Comparison of ENCODE assay signal across 1 cellular context in the genomic region with DNA sequence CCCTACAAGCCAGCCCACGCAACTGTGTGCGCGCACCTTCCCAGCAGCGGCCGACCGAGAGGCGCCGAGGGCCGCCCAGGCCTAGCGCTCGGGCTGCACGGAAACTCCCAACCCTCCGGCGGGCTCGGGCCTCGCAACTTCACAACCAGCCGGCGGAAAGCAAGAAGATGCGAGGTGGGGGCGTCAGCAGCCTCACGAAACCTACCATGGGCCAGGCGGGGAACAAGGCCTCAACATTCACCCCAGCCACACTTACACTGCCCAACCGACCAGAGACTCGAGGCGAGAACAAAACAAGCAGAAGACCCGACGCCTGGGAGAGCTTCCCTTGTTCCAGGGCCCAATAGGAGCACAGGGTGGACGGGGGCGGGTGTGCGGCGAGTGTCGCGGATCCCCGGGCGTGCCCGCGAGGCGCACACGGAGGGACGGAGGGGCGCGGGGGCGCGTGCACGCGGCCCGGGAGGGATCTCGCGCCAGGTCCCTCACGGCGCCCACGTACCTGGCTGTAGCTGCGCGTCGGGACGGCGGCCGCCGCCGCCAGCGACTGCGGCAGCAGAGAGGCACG.
TF ChIP-seq lines count a peak whose summit lies in the region.

No MANE protein-coding gene starts in this region.

TF ChIP-seq in HepG2, 621 proteins besides CTCF, POLR2A, EP300 and RAD21 (continued from another document and continues in another):
- TF ChIP-seq ESRRA (CRISPR knock-in tag; IDR thresholded peaks at IDR 0.05; ENCODE audit: low read depth) (no peak), SAP130 (CRISPR knock-in tag; IDR thresholded peaks at IDR 0.05; ENCODE audit: low read depth) (peak; percentile 40; the same call in 1 of the 2 replicates), ZNF781 (CRISPR knock-in tag; IDR thresholded peaks at IDR 0.05; ENCODE audit: borderline replicate concordance, not compliant biosample characterization) (peak; percentile 18), HNRNPUL1 (IDR thresholded peaks at IDR 0.05; ENCODE audit: low read depth, low read length) (no peak), ZBTB8A (CRISPR knock-in tag; IDR thresholded peaks at IDR 0.05; ENCODE audit: borderline replicate concordance, low read depth) (peak; percentile 83; the same call in 1 of the 2 replicates), FOXP1 (IDR thresholded peaks at IDR 0.05) (no peak), FOXP1 (CRISPR knock-in tag; IDR thresholded peaks at IDR 0.05) (no peak), KMT2B (CRISPR knock-in tag; IDR thresholded peaks at IDR 0.05) (peak; percentile 62; the same call in 1 of the 2 replicates), NRL (CRISPR knock-in tag; IDR thresholded peaks at IDR 0.05; ENCODE audit: borderline replicate concordance) (peak; percentile 74), MYNN (CRISPR knock-in tag; IDR thresholded peaks at IDR 0.05; ENCODE audit: low read depth) (no peak), CREM (IDR thresholded peaks at IDR 0.05) (no peak), CREM (CRISPR knock-in tag; IDR thresholded peaks at IDR 0.05) (no peak), SPEN (CRISPR knock-in tag; IDR thresholded peaks at IDR 0.05; ENCODE audit: low read depth) (peak; percentile 31), HDAC1 (CRISPR knock-in tag; IDR thresholded peaks at IDR 0.05) (0 out of 2 replicates have a peak, but pooled peaks have one; percentile 35), PHF8 (CRISPR knock-in tag; IDR thresholded peaks at IDR 0.05) (peak; percentile 72), EEA1 (CRISPR knock-in tag; IDR thresholded peaks at IDR 0.05; ENCODE audit: borderline replicate concordance) (peak; percentile 53; the same call in 1 of the 2 replicates), PAX8 (CRISPR knock-in tag; IDR thresholded peaks at IDR 0.05; ENCODE audit: borderline replicate concordance) (0 out of 2 replicates have a peak, but pooled peaks have one; percentile 68), RELA (CRISPR knock-in tag; IDR thresholded peaks at IDR 0.05) (no peak), ELF1 (CRISPR knock-in tag; IDR thresholded peaks at IDR 0.05) (0 out of 2 replicates have a peak, but pooled peaks have one; percentile 15), ZMAT3 (CRISPR knock-in tag; conservative IDR thresholded peaks at IDR 0.05) (0 out of 2 replicates have a peak, but pooled peaks have one; percentile 14), CENPBD1 (CRISPR knock-in tag; IDR thresholded peaks at IDR 0.05; ENCODE audit: borderline replicate concordance, low read depth) (no peak), MED1 (CRISPR knock-in tag; IDR thresholded peaks at IDR 0.05) (peak; percentile 16; the same call in 1 of the 2 replicates), ZNF329 (CRISPR knock-in tag; IDR thresholded peaks at IDR 0.05; ENCODE audit: low read depth) (peak; percentile 69; the same call in 1 of the 2 replicates), HOXA9 (CRISPR knock-in tag; IDR thresholded peaks at IDR 0.05; ENCODE audit: borderline replicate concordance) (peak; percentile 69), ZNF225 (CRISPR knock-in tag; IDR thresholded peaks at IDR 0.05) (0 out of 2 replicates have a peak, but pooled peaks have one; percentile 49), ZNF501 (CRISPR knock-in tag; IDR thresholded peaks at IDR 0.05) (peak; percentile 43), PITX1 (CRISPR knock-in tag; IDR thresholded peaks at IDR 0.05) (0 out of 2 replicates have a peak, but pooled peaks have one; percentile 20), ZFP62 (CRISPR knock-in tag; IDR thresholded peaks at IDR 0.05) (no peak), ZNF274 (CRISPR knock-in tag; IDR thresholded peaks at IDR 0.05) (peak; percentile 78), CREB3 (CRISPR knock-in tag; IDR thresholded peaks at IDR 0.05) (peak; percentile 64; the same call in 1 of the 2 replicates), ZNF891 (CRISPR knock-in tag; IDR thresholded peaks at IDR 0.05) (peak; percentile 82; the same call in 1 of the 2 replicates), FOSL2 (CRISPR knock-in tag; IDR thresholded peaks at IDR 0.05) (0 out of 2 replicates have a peak, but pooled peaks have one; percentile 4), CSRNP1 (CRISPR knock-in tag; IDR thresholded peaks at IDR 0.05) (0 out of 2 replicates have a peak, but pooled peaks have one; percentile 26), TRIM24 (CRISPR knock-in tag; IDR thresholded peaks at IDR 0.05) (no peak), HNRNPLL (IDR thresholded peaks at IDR 0.05; ENCODE audit: low read depth, low read length, poor library complexity, severe bottlenecking) (peak; percentile 30), AGO1 (IDR thresholded peaks at IDR 0.05; ENCODE audit: low read depth, low read length, poor library complexity, severe bottlenecking) (peak; percentile 34), CBFB (CRISPR knock-in tag; IDR thresholded peaks at IDR 0.05) (peak; percentile 30; the same call in 1 of the 2 replicates), ZNF24 (IDR thresholded peaks at IDR 0.05) (no peak), ZBTB40 (IDR thresholded peaks at IDR 0.05) (no peak), ZBTB40 (CRISPR knock-in tag; IDR thresholded peaks at IDR 0.05) (peak; percentile 59), NCOA2 (CRISPR knock-in tag; IDR thresholded peaks at IDR 0.05) (peak; percentile 12; the same call in 1 of the 2 replicates), IRX3 (CRISPR knock-in tag; IDR thresholded peaks at IDR 0.05; ENCODE audit: borderline replicate concordance, low read depth) (peak; percentile 64; the same call in 1 of the 2 replicates), GATA4 (IDR thresholded peaks at IDR 0.05; ENCODE audit: borderline replicate concordance, low read depth) (no peak), RFXANK (CRISPR knock-in tag; IDR thresholded peaks at IDR 0.05) (no peak), ZNF567 (CRISPR knock-in tag; IDR thresholded peaks at IDR 0.05; ENCODE audit: borderline replicate concordance) (no peak), HDAC2 (CRISPR knock-in tag; IDR thresholded peaks at IDR 0.05) (no peak), ASH2L (IDR thresholded peaks at IDR 0.05; ENCODE audit: insufficient read length, low read depth, low read length) (peak; percentile 17)
- TF ChIP-seq, protein P1, sequence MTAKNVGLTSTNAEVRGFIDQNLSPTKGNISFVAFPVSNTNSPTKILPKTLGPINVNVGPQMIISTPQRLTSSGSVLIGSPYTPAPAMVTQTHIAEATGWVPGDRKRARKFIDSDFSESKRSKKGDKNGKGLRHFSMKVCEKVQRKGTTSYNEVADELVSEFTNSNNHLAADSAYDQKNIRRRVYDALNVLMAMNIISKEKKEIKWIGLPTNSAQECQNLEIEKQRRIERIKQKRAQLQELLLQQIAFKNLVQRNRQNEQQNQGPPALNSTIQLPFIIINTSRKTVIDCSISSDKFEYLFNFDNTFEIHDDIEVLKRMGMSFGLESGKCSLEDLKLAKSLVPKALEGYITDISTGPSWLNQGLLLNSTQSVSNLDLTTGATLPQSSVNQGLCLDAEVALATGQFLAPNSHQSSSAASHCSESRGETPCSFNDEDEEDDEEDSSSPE (CRISPR knock-in tag; IDR thresholded peaks at IDR 0.05) = peak; percentile 43; the same call in 1 of the 2 replicates
- TF ChIP-seq, protein P2, sequence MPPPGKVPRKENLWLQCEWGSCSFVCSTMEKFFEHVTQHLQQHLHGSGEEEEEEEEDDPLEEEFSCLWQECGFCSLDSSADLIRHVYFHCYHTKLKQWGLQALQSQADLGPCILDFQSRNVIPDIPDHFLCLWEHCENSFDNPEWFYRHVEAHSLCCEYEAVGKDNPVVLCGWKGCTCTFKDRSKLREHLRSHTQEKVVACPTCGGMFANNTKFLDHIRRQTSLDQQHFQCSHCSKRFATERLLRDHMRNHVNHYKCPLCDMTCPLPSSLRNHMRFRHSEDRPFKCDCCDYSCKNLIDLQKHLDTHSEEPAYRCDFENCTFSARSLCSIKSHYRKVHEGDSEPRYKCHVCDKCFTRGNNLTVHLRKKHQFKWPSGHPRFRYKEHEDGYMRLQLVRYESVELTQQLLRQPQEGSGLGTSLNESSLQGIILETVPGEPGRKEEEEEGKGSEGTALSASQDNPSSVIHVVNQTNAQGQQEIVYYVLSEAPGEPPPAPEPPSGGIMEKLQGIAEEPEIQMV (CRISPR knock-in tag; IDR thresholded peaks at IDR 0.05; ENCODE audit: low read depth) = peak; percentile 23; the same call in 1 of the 2 replicates
- TF ChIP-seq, protein P3, sequence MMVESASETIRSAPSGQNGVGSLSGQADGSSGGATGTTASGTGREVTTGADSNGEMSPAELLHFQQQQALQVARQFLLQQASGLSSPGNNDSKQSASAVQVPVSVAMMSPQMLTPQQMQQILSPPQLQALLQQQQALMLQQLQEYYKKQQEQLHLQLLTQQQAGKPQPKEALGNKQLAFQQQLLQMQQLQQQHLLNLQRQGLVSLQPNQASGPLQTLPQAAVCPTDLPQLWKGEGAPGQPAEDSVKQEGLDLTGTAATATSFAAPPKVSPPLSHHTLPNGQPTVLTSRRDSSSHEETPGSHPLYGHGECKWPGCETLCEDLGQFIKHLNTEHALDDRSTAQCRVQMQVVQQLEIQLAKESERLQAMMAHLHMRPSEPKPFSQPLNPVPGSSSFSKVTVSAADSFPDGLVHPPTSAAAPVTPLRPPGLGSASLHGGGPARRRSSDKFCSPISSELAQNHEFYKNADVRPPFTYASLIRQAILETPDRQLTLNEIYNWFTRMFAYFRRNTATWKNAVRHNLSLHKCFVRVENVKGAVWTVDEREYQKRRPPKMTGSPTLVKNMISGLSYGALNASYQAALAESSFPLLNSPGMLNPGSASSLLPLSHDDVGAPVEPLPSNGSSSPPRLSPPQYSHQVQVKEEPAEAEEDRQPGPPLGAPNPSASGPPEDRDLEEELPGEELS (CRISPR knock-in tag; IDR thresholded peaks at IDR 0.05) = no peak
